Comparison of ENCODE assay signal across 35 cellular contexts in genomic region chr16:84694980-84695379, GRCh38.
"Had no signal": no experiment of that assay in that cellular context is flagged by ENCODE, and none has a peak within 500 bp of the region (broad histone marks: within the 10 kb centered on the region; RNA-seq: fewer than 3 reads in every experiment).

No MANE protein-coding gene starts in this region.

- H3K9ac ChIP-seq: KMS-11 had no signal

- DNase-seq: Karpas-422, Kasumi-1, MG63, MM.1S, MV-4-11, NCI-H1048, NCI-H1092, NCI-H1092 treated with DMSO at 0.1 percent for 48 hours, NCI-H1105, NCI-H1105 treated with DMSO at 0.1 percent for 48 hours, NCI-H1417, NCI-H1417 treated with DMSO at 0.1 percent for 48 hours, NCI-H1436, NCI-H1436 treated with DMSO at 0.1 percent for 48 hours, NCI-H146, NCI-H1694, NCI-H1694 treated with DMSO at 0.1 percent for 48 hours, NCI-H187, NCI-H187 treated with DMSO at 0.1 percent for 48 hours, NCI-H1930, NCI-H2029, NCI-H2029 treated with DMSO at 0.1 percent for 48 hours, NCI-H2081, NCI-H2081 treated with DMSO at 0.1 percent for 48 hours, NCI-H2107, NCI-H2171, NCI-H2171 treated with DMSO at 0.1 percent for 48 hours, NCI-H2227 treated with DMSO at 0.1 percent for 48 hours, NCI-H226, NCI-H345, NCI-H446, NCI-H446 treated with DMSO at 0.1 percent for 48 hours, NCI-H510A, NCI-H510A treated with DMSO at 0.1 percent for 48 hours had no signal

- H3K4me3 ChIP-seq: MG63 had no signal

- H3K27ac ChIP-seq: KMS-11 had no signal

- H3K4me2 ChIP-seq: KMS-11 had no signal

- H3K9me3 ChIP-seq: MG63 had no signal

- H3K36me3 ChIP-seq: MG63 had no signal

- H3K27me3 ChIP-seq: MG63 had no signal
